Comparison of ENCODE assay signal across 16 cellular contexts in the genomic region with DNA sequence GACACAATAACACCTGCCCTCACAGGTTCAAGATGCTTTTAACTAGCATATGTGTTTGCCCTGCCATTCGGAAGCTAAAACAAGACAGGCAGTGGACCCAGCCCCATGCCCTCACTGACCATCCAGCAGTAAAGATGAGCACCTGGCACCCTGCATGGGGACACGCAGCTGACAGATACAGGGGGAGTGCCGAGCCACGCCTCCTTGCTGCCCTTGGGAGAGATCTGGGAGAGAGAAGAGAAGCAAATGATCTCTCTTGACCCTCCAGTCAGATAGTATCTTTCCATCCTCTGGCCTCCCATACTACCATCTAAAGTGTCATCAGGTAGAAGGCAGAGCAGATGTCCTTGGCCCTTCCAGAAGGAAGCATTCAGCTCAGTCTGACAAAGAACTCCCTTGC. TPM values are rescaled to one million over a fixed set of nuclear protein-coding genes. Genes with fewer than 3 reads are reported as not detected.
DNase-seq lines count a peak whose midpoint lies in the region; ATAC-seq and TF ChIP-seq lines count a peak whose summit lies in the region.
"Had no signal": no experiment of that assay in that cellular context is flagged by ENCODE, and none has a peak within 500 bp of the region (broad histone marks: within the 10 kb centered on the region; RNA-seq: fewer than 3 reads in every experiment).

No MANE protein-coding gene starts in this region.

- peaks cover 0 to 7% of the 10 kb centered on the region in 2 donors for H3K27me3 Mint-ChIP-seq in stimulated activated naive B cell treated with anti-CD40 and anti-IgM and Interleukin-4, amounts not matched to agents 10 μg/mL and 1 μg/mL and 100 μg/mL, for 72 hours
- H3K27me3 Mint-ChIP-seq in progenitor cell of endocrine pancreas, result peaks cover 8% of the 10 kb centered on the region

- ATAC-seq in stimulated activated naive B cell treated with anti-CD40 and anti-IgM and Interleukin-4, amounts not matched to agents 10 μg/mL and 1 μg/mL and 100 μg/mL, for 72 hours (replicated peaks), result no peak
- no peak for ATAC-seq in HG02588 (IDR thresholded peaks at IDR 0.05; ENCODE audit: unreplicated experiment)
- ATAC-seq: CD8-positive, alpha-beta T cell had no signal

- no peak overlapping the region for H3K4me3 Mint-ChIP-seq in stimulated activated naive B cell treated with anti-CD40 and anti-IgM and Interleukin-4, amounts not matched to agents 10 μg/mL and 1 μg/mL and 100 μg/mL, for 72 hours
- no peak overlapping the region for H3K4me3 Mint-ChIP-seq in progenitor cell of endocrine pancreas (ENCODE audit: low read depth)
- H3K4me3 Mint-ChIP-seq: CD14-positive monocyte; CD8-positive, alpha-beta T cell had no signal

- H3K27ac ChIP-seq in Karpas-422 (ENCODE audit: low read length), result no peak overlapping the region
- H3K27ac ChIP-seq in testis, result no peak overlapping the region

- H3K9me3 ChIP-seq in Karpas-422 (ENCODE audit: low read length) (no peaks in the 10 kb centered on the region), testis (no peaks in the 10 kb centered on the region)

- peak; percentile 13 for DNase-seq in H7
- peak; percentile 6 for DNase-seq in Karpas-422
- DNase-seq in islet precursor cell, result peak; percentile 71
- DNase-seq in testis, result peak; percentile 28
- no peak for DNase-seq in stimulated activated naive B cell treated with anti-CD40 and anti-IgM and Interleukin-4, amounts not matched to agents 10 μg/mL and 1 μg/mL and 100 μg/mL, for 72 hours
- DNase-seq in UCSD-AML1 (lab: John Stamatoyannopoulos, UW; ENCODE audit: unreplicated experiment), result no peak
- no peak for DNase-seq in progenitor cell of endocrine pancreas (ENCODE audit: low spot score, unreplicated experiment)
- DNase-seq: CD8-positive, alpha-beta T cell; COR-L47; DMS153; DMS79 treated with DMSO at 0.1 percent for 48 hours; EL had no signal

- H3K4me2 ChIP-seq in Karpas-422 (ENCODE audit: low read depth, low read length, poor library complexity, severe bottlenecking), result no peak overlapping the region

- no peaks in the 10 kb centered on the region for H4K20me1 ChIP-seq in Karpas-422 (ENCODE audit: insufficient read depth, low read depth, low read length)

- no peak for TF ChIP-seq CTCF in testis (IDR thresholded peaks at IDR 0.05)
- no peak for TF ChIP-seq CTCF in progenitor cell of endocrine pancreas (IDR thresholded peaks at IDR 0.05; ENCODE audit: unreplicated experiment)

- intact Hi-C loops in testis (cut with DNase I; ENCODE audit: low total_unique reads), result no loop called here

- H3K9me2 ChIP-seq in Karpas-422 (replicated peaks; ENCODE audit: insufficient read depth, low read length), result no peaks in the 10 kb centered on the region

- H3K27me3 ChIP-seq in H7 (ENCODE audit: control insufficient read depth, insufficient read depth, low read length), result no peaks in the 10 kb centered on the region
- no peaks in the 10 kb centered on the region for H3K27me3 ChIP-seq in Karpas-422 (ENCODE audit: low read length)
- no peaks in the 10 kb centered on the region for H3K27me3 ChIP-seq in testis

- H3K9ac ChIP-seq in Karpas-422 (ENCODE audit: low read length), result no peak overlapping the region

- no peak overlapping the region for H3K4me3 ChIP-seq in H7 (ENCODE audit: insufficient read depth, low read depth, low read length)
- H3K4me3 ChIP-seq in Karpas-422 (ENCODE audit: low read length), result no peak overlapping the region
- H3K4me3 ChIP-seq in testis, result no peak overlapping the region

- H3K79me2 ChIP-seq in Karpas-422 (ENCODE audit: low read length), result no peaks in the 10 kb centered on the region

- no peak for TF ChIP-seq POLR2A in testis (IDR thresholded peaks at IDR 0.05)

- H3K36me3 Mint-ChIP-seq in stimulated activated naive B cell treated with anti-CD40 and anti-IgM and Interleukin-4, amounts not matched to agents 10 μg/mL and 1 μg/mL and 100 μg/mL, for 72 hours, result no peaks in the 10 kb centered on the region
- no peaks in the 10 kb centered on the region for H3K36me3 Mint-ChIP-seq in progenitor cell of endocrine pancreas (ENCODE audit: insufficient read depth)
- H3K36me3 Mint-ChIP-seq: CD14-positive monocyte; CD8-positive, alpha-beta T cell had no signal

- WGBS in testis, 2 donors, result 63 to 94% methylated on average over 2 to 4 of the region's 4 CpGs

- no peak overlapping the region for H3K27ac Mint-ChIP-seq in stimulated activated naive B cell treated with anti-CD40 and anti-IgM and Interleukin-4, amounts not matched to agents 10 μg/mL and 1 μg/mL and 100 μg/mL, for 72 hours
- H3K27ac Mint-ChIP-seq in progenitor cell of endocrine pancreas, result no peak overlapping the region
- H3K27ac Mint-ChIP-seq: CD14-positive monocyte; CD8-positive, alpha-beta T cell had no signal

- no peaks in the 10 kb centered on the region for H3K4me1 Mint-ChIP-seq in stimulated activated naive B cell treated with anti-CD40 and anti-IgM and Interleukin-4, amounts not matched to agents 10 μg/mL and 1 μg/mL and 100 μg/mL, for 72 hours
- H3K4me1 Mint-ChIP-seq in progenitor cell of endocrine pancreas (ENCODE audit: low read depth), result peaks cover 1% of the 10 kb centered on the region
- H3K4me1 Mint-ChIP-seq: CD14-positive monocyte had no signal

- H2AFZ ChIP-seq in Karpas-422 (ENCODE audit: low read length), result no peak overlapping the region

- H3K36me3 ChIP-seq in H7 (replicated peaks; ENCODE audit: control insufficient read depth, insufficient read depth, low read length) (no peaks in the 10 kb centered on the region), Karpas-422 (ENCODE audit: insufficient read depth, low read length) (no peaks in the 10 kb centered on the region), testis (ENCODE audit: low read depth, missing control alignments) (no peaks in the 10 kb centered on the region)

- H3K4me1 ChIP-seq in Karpas-422 (ENCODE audit: low read length), result no peaks in the 10 kb centered on the region
- H3K4me1 ChIP-seq in testis, result peaks cover 23% of the 10 kb centered on the region

- peaks cover 0 to 4% of the 10 kb centered on the region in 2 donors for H3K9me3 Mint-ChIP-seq in stimulated activated naive B cell treated with anti-CD40 and anti-IgM and Interleukin-4, amounts not matched to agents 10 μg/mL and 1 μg/mL and 100 μg/mL, for 72 hours
- no peaks in the 10 kb centered on the region for H3K9me3 Mint-ChIP-seq in progenitor cell of endocrine pancreas (ENCODE audit: low read depth)

RNA-seq across cellular contexts. Expression of a gene that starts 40.6 kb away (rescaled TPM):
- 0.22 and 0.24 TPM in 2 replicates for total RNA-seq in H7 (2014; rRNA removed; shearing (Covaris generic))
- total RNA-seq in Karpas-422 (2014; rRNA removed; shearing (Covaris generic); ENCODE audit: low replicate concordance), result not detected in 2 replicates
- total RNA-seq in testis, result 10 to 100 TPM in 1 of 2 donors, 1 to 10 TPM in 1; 7.6 to 13.3 TPM
- polyA plus RNA-seq in testis (ENCODE audit: insufficient read depth, low read depth, low replicate concordance), result 7.3 TPM
- total RNA-seq in progenitor cell of endocrine pancreas, result 11.6 and 19.2 TPM in 2 replicates
- total RNA-seq: A673; CD8-positive, alpha-beta T cell; HT-29 had no signal
- polyA plus RNA-seq: CD14-positive monocyte had no signal

Comparison
In these comparisons a context has a peak if more than half of its experiments do, and no peak if none do; other contexts are left out.
1. DNase-seq: peak in H7 (single experiment), Karpas-422 (single experiment), islet precursor cell (single experiment) and testis (single experiment); none in stimulated activated naive B cell treated with anti-CD40 and anti-IgM and Interleukin-4, amounts not matched to agents 10 μg/mL and 1 μg/mL and 100 μg/mL, for 72 hours (single experiment), UCSD-AML1 (single experiment) and progenitor cell of endocrine pancreas (single experiment).